ENCODE assay signal across 8 cellular contexts in the genomic region with DNA sequence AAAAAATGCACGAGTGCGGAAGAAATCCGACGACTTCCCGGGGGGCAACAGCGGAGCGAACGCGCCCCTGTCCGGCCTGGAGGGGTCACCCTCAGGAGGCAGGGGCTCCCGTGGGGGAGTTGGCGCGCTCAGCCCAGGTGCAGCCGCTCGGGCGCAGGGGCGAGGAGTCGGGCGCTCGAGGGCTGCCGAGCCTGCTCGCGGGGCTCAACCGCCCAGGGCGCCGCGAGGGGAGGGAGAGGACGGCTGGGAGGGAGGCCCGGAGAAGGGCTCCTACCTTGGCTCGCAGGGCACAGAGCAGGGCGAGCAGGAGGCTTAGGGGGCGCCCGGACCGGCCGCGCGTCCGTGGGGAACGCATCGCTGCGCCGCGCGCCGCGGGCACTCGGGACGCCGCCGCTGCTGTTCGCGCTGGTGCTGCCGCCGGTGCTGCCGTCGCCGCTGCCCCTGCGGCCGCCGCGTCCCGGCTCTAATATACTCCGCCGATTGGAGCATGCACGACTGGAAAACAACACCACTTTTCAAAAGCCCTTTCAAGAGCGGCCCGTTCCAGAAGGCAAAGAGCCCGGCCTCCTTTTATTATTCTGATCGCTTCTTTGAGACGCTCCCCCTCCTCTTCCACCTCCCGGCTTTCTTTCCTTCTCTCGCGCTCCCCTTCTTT. TPM values are rescaled to one million over a fixed set of nuclear protein-coding genes. Genes with fewer than 3 reads are reported as not detected.
DNase-seq lines count a peak whose midpoint lies in the region; ATAC-seq, FAIRE-seq and TF ChIP-seq lines count a peak whose summit lies in the region.

No MANE protein-coding gene starts in this region.

- no peak for FAIRE-seq in astrocyte (lab: Jason Lieb, UNC)

- peak overlapping the region; percentile 76 for H3K4me3 Mint-ChIP-seq in activated CD4-positive, alpha-beta T cell treated with anti-CD3 and anti-CD28 coated beads, Interleukin-2, amount 10 ng/mL, durations not matched to agents 7 days and 5 days
- H3K4me3 Mint-ChIP-seq in astrocyte (ENCODE audit: unreplicated experiment), result peak overlapping the region; percentile 93

- TF ChIP-seq CTCF in astrocyte (IDR thresholded peaks at IDR 0.05; ENCODE audit: insufficient read depth, low read depth, low read length) (no peak), sigmoid colon (IDR thresholded peaks at IDR 0.05) (no peak)

- intact Hi-C loops in sigmoid colon (cut with DNase I), result loop anchor here (2.0 to 5.0 kb wide), 8 partner anchors 61 to 869 kb away; a partner anchor contains a TSS

- H3K4me2 ChIP-seq in astrocyte (ENCODE audit: low read length), result peak overlapping the region; percentile 93

- 0% methylated on average over 73 of the region's 73 CpGs for WGBS in sigmoid colon, 2 donors

- H3K9me3 ChIP-seq in astrocyte (ENCODE audit: insufficient read depth, low read depth, low read length) (no peaks in the 10 kb centered on the region), sigmoid colon (no peaks in the 10 kb centered on the region)

- H3K79me2 ChIP-seq in astrocyte (ENCODE audit: insufficient read depth, low read length), result peaks cover 50% of the 10 kb centered on the region

- POLR2A ChIA-PET in activated CD4-positive, alpha-beta T cell treated with anti-CD3 and anti-CD28 coated beads, Interleukin-2, amount 10 ng/mL, durations not matched to agents 7 days and 5 days (lab: Charles Lee), result no interaction called here

- H3K36me3 ChIP-seq in astrocyte (ENCODE audit: insufficient read depth, low read length) (peaks cover 8% of the 10 kb centered on the region), sigmoid colon (peaks cover 0 to 9% (median 5%) of the 10 kb centered on the region in 4 donors)

- H3K27ac ChIP-seq in astrocyte (ENCODE audit: low read depth, low read length), result peak overlapping the region; percentile 97
- H3K27ac ChIP-seq in sigmoid colon, result peak overlapping the region; percentile 96 to 99 (median 98)

- H3K27me3 ChIP-seq in astrocyte (ENCODE audit: insufficient read depth, low read length), result no peaks in the 10 kb centered on the region
- H3K27me3 ChIP-seq in sigmoid colon, result no peaks in the 10 kb centered on the region

- peak overlapping the region; percentile 25 for H3K27ac Mint-ChIP-seq in activated CD4-positive, alpha-beta T cell treated with anti-CD3 and anti-CD28 coated beads, Interleukin-2, amount 10 ng/mL, durations not matched to agents 7 days and 5 days
- H3K27ac Mint-ChIP-seq in astrocyte (ENCODE audit: unreplicated experiment), result peak overlapping the region; percentile 92

- CTCF ChIA-PET in activated CD4-positive, alpha-beta T cell treated with anti-CD3 and anti-CD28 coated beads, Interleukin-2, amount 10 ng/mL, durations not matched to agents 7 days and 5 days (lab: Charles Lee), result no interaction called here

- no peak for TF ChIP-seq POLR2A in sigmoid colon (IDR thresholded peaks at IDR 0.05)

- H2AFZ ChIP-seq in astrocyte (ENCODE audit: low read depth, low read length), result peak overlapping the region; percentile 49

- ATAC-seq in GM18867 (IDR thresholded peaks at IDR 0.05; ENCODE audit: unreplicated experiment), result no peak

- peak overlapping the region; percentile 72 for H3K4me3 ChIP-seq in astrocyte (ENCODE audit: insufficient read depth, low read depth, low read length)
- H3K4me3 ChIP-seq in sigmoid colon, result peak overlapping the region; percentile 72 to 99 (median 90)

- H3K27me3 Mint-ChIP-seq in activated CD4-positive, alpha-beta T cell treated with anti-CD3 and anti-CD28 coated beads, Interleukin-2, amount 10 ng/mL, durations not matched to agents 7 days and 5 days, result peaks cover 76% of the 10 kb centered on the region
- H3K27me3 Mint-ChIP-seq in astrocyte (ENCODE audit: low read depth, unreplicated experiment), result no peaks in the 10 kb centered on the region

- peaks cover 31% of the 10 kb centered on the region for H4K20me1 ChIP-seq in astrocyte (ENCODE audit: insufficient read depth, low read length)

- H3K4me1 ChIP-seq in astrocyte (ENCODE audit: insufficient read depth, low read length) (peaks cover 30% of the 10 kb centered on the region), sigmoid colon (peaks cover 0 to 41% (median 29%) of the 10 kb centered on the region in 4 donors)

- H3K36me3 Mint-ChIP-seq in activated CD4-positive, alpha-beta T cell treated with anti-CD3 and anti-CD28 coated beads, Interleukin-2, amount 10 ng/mL, durations not matched to agents 7 days and 5 days (ENCODE audit: low read depth), result peaks cover 3% of the 10 kb centered on the region
- peaks cover 31% of the 10 kb centered on the region for H3K36me3 Mint-ChIP-seq in astrocyte (ENCODE audit: low read depth, unreplicated experiment)

- no peak for DNase-seq in activated CD4-positive, alpha-beta T cell treated with anti-CD3 and anti-CD28 coated beads, Interleukin-2, amount 10 ng/mL, durations not matched to agents 7 days and 5 days
- DNase-seq in activated CD4-positive, alpha-beta T cell treated with anti-CD3 and anti-CD28 coated beads, Interleukin-2, amount 50 U/mL, for 1 hour, result no peak
- DNase-seq in NCI-H526 (lab: John Stamatoyannopoulos, UW) (peak; percentile 46 to 84), astrocyte (ENCODE audit: low read depth) (no peak), hippocampal formation (lab: John Stamatoyannopoulos, UW) (peak; percentile 39 to 70), sigmoid colon (peak; percentile 73), GF-D8 (lab: John Stamatoyannopoulos, UW) (no peak)

- H3K9me3 Mint-ChIP-seq in activated CD4-positive, alpha-beta T cell treated with anti-CD3 and anti-CD28 coated beads, Interleukin-2, amount 10 ng/mL, durations not matched to agents 7 days and 5 days, result no peaks in the 10 kb centered on the region
- no peaks in the 10 kb centered on the region for H3K9me3 Mint-ChIP-seq in astrocyte (ENCODE audit: unreplicated experiment)

- TF ChIP-seq EP300 in sigmoid colon (IDR thresholded peaks at IDR 0.05), result no peak

- H3K9ac ChIP-seq in astrocyte (ENCODE audit: low read length), result peak overlapping the region; percentile 93

- peaks cover 24% of the 10 kb centered on the region for H3K4me1 Mint-ChIP-seq in activated CD4-positive, alpha-beta T cell treated with anti-CD3 and anti-CD28 coated beads, Interleukin-2, amount 10 ng/mL, durations not matched to agents 7 days and 5 days
- peaks cover 23% of the 10 kb centered on the region for H3K4me1 Mint-ChIP-seq in astrocyte (ENCODE audit: low read depth, unreplicated experiment)

RNA-seq across cellular contexts. Expression of a gene that starts 0.5 kb away (rescaled TPM):
- under 1 TPM in 1 of 2 experiments, not detected in 1; 0.15 TPM for total RNA-seq in activated CD4-positive, alpha-beta T cell treated with anti-CD3 and anti-CD28 coated beads, Interleukin-2, amount 10 ng/mL, durations not matched to agents 7 days and 5 days
- total RNA-seq in astrocyte, result 278 and 380 TPM in 2 replicates
- total RNA-seq in sigmoid colon, result 10 to 100 TPM; 29.9 to 76.4 (median 53.1) TPM
- 10 to 100 TPM in 1 of 3 donors, 1 to 10 TPM in 2; 3.9 to 32.4 (median 4.2) TPM for polyA plus RNA-seq in sigmoid colon

Comparison
In these comparisons a context has a peak if more than half of its experiments do, and no peak if none do; other contexts are left out.
1. DNase-seq: peak in NCI-H526 (2 of 2), hippocampal formation (2 of 2) and sigmoid colon (single experiment); none in activated CD4-positive, alpha-beta T cell treated with anti-CD3 and anti-CD28 coated beads, Interleukin-2, amount 10 ng/mL, durations not matched to agents 7 days and 5 days (single experiment), activated CD4-positive, alpha-beta T cell treated with anti-CD3 and anti-CD28 coated beads, Interleukin-2, amount 50 U/mL, for 1 hour (single experiment), astrocyte (single experiment) and GF-D8 (single experiment).
2. RNA of a gene that starts 0.5 kb away (total RNA-seq): 278 to 380 TPM in astrocyte and 29.9 to 76.4 TPM in sigmoid colon; 0.15 TPM in activated CD4-positive, alpha-beta T cell treated with anti-CD3 and anti-CD28 coated beads, Interleukin-2, amount 10 ng/mL, durations not matched to agents 7 days and 5 days; every median in the first group is over 10 times any median in the second.